ENCODE assay signal across 9 cellular contexts in the genomic region with DNA sequence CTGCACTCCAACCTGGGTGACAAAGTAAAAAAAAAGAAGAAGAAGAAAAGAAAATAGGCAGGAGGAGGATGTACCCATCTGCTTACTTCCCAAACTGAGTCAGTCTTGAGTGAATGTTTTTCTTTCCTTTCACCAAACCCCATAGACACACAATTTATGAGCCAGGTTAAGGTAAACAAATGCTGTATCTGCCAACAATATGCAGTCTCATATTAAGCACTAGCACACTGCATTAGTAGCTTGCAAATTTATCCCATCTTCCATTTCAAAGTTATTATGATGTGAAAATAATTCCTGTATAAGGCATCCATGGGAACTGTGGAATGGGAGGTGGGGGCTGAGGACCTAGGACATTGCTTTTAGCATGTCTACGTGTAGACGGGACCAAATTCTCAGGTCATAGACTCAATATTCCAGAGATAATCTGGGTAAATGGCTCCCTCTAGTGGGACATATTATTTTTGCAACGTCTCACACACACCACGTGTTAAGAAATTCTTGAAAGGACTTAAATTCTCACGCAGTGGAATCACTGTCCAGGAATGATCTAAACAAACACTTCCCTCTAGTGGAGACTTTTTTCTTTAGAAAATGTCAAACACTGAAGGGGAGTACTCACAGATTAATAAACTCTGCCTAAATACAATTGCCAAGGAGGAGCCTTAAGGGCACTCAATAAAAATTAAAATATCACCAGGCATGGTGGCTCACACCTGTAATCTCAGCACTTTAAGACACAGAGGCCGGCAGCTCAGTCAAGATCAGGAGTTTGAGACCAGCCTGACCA. TPM values are rescaled to one million over a fixed set of nuclear protein-coding genes. Genes with fewer than 3 reads are reported as not detected.
DNase-seq lines count a peak whose midpoint lies in the region; ATAC-seq and TF ChIP-seq lines count a peak whose summit lies in the region.
"Had no signal": no experiment of that assay in that cellular context is flagged by ENCODE, and none has a peak within 500 bp of the region (broad histone marks: within the 10 kb centered on the region; RNA-seq: fewer than 3 reads in every experiment).

No MANE protein-coding gene starts in this region.

- no peak overlapping the region for H3K4me3 Mint-ChIP-seq in stimulated activated naive CD8-positive, alpha-beta T cell treated with anti-CD3 and anti-CD28 coated beads, Interleukin-15, amount 100 ng/mL, for 72 hours
- H3K4me3 Mint-ChIP-seq: stimulated activated naive CD8-positive, alpha-beta T cell treated with anti-CD3 and anti-CD28 coated beads, Interleukin-15, Interleukin-2, amounts not matched to agents 100 ng/mL and 50 ng/mL, for 24 hours had no signal

- H3K9me3 ChIP-seq in SJSA1 (replicated peaks), result no peaks in the 10 kb centered on the region

- H3K9me3 Mint-ChIP-seq in stimulated activated naive CD8-positive, alpha-beta T cell treated with anti-CD3 and anti-CD28 coated beads, Interleukin-15, amount 100 ng/mL, for 72 hours, result peaks cover 17 to 26% of the 10 kb centered on the region in 2 donors

- no peak overlapping the region for H3K27ac ChIP-seq in C4-2B
- H3K27ac ChIP-seq in SJSA1, result no peak overlapping the region

- TF ChIP-seq CTCF in C4-2B (conservative IDR thresholded peaks at IDR 0.05) (peak; percentile 91), kidney epithelial cell (IDR thresholded peaks at IDR 0.05; ENCODE audit: insufficient read depth, low read length, poor library complexity, severe bottlenecking) (peak; percentile 76)

- no peaks in the 10 kb centered on the region for H3K36me3 ChIP-seq in SJSA1
- H3K36me3 ChIP-seq in kidney epithelial cell (ENCODE audit: control insufficient read depth, insufficient read depth, low read length), result no peaks in the 10 kb centered on the region

- 0 out of 2 replicates have a peak, but pooled peaks cover 3% of the 10 kb centered on the region for H3K27me3 ChIP-seq in SJSA1 (replicated peaks)
- no peaks in the 10 kb centered on the region for H3K27me3 ChIP-seq in kidney epithelial cell (ENCODE audit: control insufficient read depth, insufficient read depth, low read length)

- no peak overlapping the region for H3K27ac Mint-ChIP-seq in stimulated activated naive CD8-positive, alpha-beta T cell treated with anti-CD3 and anti-CD28 coated beads, Interleukin-15, amount 100 ng/mL, for 72 hours
- H3K27ac Mint-ChIP-seq: stimulated activated naive CD8-positive, alpha-beta T cell treated with anti-CD3 and anti-CD28 coated beads, Interleukin-15, Interleukin-2, amounts not matched to agents 100 ng/mL and 50 ng/mL, for 24 hours had no signal

- H3K27me3 Mint-ChIP-seq in stimulated activated naive CD8-positive, alpha-beta T cell treated with anti-CD3 and anti-CD28 coated beads, Interleukin-15, amount 100 ng/mL, for 72 hours, result peaks cover 63% of the 10 kb centered on the region

- peaks cover 20% of the 10 kb centered on the region for H3K4me1 Mint-ChIP-seq in stimulated activated naive CD8-positive, alpha-beta T cell treated with anti-CD3 and anti-CD28 coated beads, Interleukin-15, amount 100 ng/mL, for 72 hours

- ATAC-seq in GM18508 (IDR thresholded peaks at IDR 0.05; ENCODE audit: insufficient read depth, unreplicated experiment) (peak; percentile 61), HG02884 (IDR thresholded peaks at IDR 0.05; ENCODE audit: unreplicated experiment) (peak; percentile 80)
- peak; percentile 57 for ATAC-seq in stimulated activated naive CD8-positive, alpha-beta T cell treated with anti-CD3 and anti-CD28 coated beads, Interleukin-15, amount 100 ng/mL, for 72 hours

- DNase-seq in NCI-H1105 (lab: John Stamatoyannopoulos, UW) (peak; percentile 49), SJSA1 (ENCODE audit: low read depth in 1 of 2, low spot score in 2 of 2) (peak; percentile 58 to 82), kidney epithelial cell (ENCODE audit: low read depth) (peak; percentile 79)
- peak; percentile 62 for DNase-seq in central memory CD4-positive, alpha-beta T cell
- DNase-seq in stimulated activated naive CD8-positive, alpha-beta T cell treated with anti-CD3 and anti-CD28 coated beads, Interleukin-15, amount 100 ng/mL, for 72 hours, result peak; percentile 33 to 58

- H3K4me3 ChIP-seq in SJSA1 (no peak overlapping the region), kidney epithelial cell (ENCODE audit: low read depth, low read length) (no peak overlapping the region)

- H3K4me1 ChIP-seq in SJSA1 (replicated peaks), result no peaks in the 10 kb centered on the region

RNA-seq across cellular contexts. Expression of a gene that starts 17.1 kb away (rescaled TPM):
- total RNA-seq in SJSA1 (2014; rRNA removed; shearing (Covaris generic)), result not detected in 2 replicates
- not detected in 2 replicates for total RNA-seq in kidney epithelial cell

RNA-seq across cellular contexts. Expression of a gene that starts 47.3 kb away (rescaled TPM):
- total RNA-seq in SJSA1 (2014; rRNA removed; shearing (Covaris generic)), result not detected in 2 replicates
- not detected in 2 replicates for total RNA-seq in kidney epithelial cell
